1 cellular context compared by ENCODE assay signal in the genomic region with DNA sequence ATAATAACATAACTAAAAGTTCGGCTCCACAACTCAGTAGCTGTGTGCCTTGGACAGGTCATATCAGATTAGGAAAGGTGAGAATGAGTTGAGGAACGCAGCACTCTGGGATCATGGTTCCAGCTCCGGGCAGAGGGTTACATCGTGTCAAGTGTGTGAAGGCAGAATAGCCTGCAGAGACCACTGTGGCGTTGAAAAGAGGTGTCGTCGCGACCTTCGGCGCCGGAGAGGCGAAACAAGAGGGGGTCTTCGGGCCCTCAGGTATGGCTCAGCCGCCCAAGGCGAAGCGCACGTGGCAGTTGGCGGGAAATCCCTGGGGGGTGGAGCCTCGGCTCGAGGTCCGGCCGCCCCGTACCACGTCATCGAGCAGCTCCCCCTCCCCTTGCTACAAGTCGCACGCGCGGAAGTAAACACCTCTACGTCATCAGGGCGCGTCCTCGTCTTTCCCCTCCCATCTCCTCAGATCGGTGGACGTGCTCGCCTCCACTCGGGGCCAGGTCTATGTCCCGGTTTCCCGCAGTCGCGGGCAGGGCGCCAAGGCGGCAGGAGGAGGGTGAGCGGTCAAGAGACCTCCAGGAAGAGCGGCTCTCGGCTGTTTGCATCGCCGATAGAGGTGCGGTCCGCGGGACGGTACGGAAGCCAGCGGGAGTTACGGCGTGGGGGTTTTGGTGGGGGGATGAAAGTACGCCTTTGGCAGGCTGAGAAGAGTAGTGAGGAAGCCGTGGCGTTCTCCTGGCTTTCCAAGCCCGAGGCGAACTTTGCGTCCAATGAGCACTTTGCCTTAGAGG.
TF ChIP-seq lines count a peak whose summit lies in the region.

A gene with protein sequence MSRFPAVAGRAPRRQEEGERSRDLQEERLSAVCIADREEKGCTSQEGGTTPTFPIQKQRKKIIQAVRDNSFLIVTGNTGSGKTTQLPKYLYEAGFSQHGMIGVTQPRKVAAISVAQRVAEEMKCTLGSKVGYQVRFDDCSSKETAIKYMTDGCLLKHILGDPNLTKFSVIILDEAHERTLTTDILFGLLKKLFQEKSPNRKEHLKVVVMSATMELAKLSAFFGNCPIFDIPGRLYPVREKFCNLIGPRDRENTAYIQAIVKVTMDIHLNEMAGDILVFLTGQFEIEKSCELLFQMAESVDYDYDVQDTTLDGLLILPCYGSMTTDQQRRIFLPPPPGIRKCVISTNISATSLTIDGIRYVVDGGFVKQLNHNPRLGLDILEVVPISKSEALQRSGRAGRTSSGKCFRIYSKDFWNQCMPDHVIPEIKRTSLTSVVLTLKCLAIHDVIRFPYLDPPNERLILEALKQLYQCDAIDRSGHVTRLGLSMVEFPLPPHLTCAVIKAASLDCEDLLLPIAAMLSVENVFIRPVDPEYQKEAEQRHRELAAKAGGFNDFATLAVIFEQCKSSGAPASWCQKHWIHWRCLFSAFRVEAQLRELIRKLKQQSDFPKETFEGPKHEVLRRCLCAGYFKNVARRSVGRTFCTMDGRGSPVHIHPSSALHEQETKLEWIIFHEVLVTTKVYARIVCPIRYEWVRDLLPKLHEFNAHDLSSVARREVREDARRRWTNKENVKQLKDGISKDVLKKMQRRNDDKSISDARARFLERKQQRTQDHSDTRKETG (plus strand): TSS at position 440 of the 788 bp plus-strand sequence. CDS start 62 bp downstream, at position 502.

TF ChIP-seq in HepG2, 621 proteins besides CTCF, POLR2A, EP300 and RAD21 (continued from another document and continues in another):
- TF ChIP-seq, protein P1, sequence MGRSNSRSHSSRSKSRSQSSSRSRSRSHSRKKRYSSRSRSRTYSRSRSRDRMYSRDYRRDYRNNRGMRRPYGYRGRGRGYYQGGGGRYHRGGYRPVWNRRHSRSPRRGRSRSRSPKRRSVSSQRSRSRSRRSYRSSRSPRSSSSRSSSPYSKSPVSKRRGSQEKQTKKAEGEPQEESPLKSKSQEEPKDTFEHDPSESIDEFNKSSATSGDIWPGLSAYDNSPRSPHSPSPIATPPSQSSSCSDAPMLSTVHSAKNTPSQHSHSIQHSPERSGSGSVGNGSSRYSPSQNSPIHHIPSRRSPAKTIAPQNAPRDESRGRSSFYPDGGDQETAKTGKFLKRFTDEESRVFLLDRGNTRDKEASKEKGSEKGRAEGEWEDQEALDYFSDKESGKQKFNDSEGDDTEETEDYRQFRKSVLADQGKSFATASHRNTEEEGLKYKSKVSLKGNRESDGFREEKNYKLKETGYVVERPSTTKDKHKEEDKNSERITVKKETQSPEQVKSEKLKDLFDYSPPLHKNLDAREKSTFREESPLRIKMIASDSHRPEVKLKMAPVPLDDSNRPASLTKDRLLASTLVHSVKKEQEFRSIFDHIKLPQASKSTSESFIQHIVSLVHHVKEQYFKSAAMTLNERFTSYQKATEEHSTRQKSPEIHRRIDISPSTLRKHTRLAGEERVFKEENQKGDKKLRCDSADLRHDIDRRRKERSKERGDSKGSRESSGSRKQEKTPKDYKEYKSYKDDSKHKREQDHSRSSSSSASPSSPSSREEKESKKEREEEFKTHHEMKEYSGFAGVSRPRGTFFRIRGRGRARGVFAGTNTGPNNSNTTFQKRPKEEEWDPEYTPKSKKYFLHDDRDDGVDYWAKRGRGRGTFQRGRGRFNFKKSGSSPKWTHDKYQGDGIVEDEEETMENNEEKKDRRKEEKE (IDR thresholded peaks at IDR 0.05), result no peak
- TF ChIP-seq NR2F1 (CRISPR knock-in tag; IDR thresholded peaks at IDR 0.05) (no peak), ZNF337 (CRISPR knock-in tag; IDR thresholded peaks at IDR 0.05; ENCODE audit: borderline replicate concordance, low read depth) (no peak), MBNL3 (CRISPR knock-in tag; conservative IDR thresholded peaks at IDR 0.05) (no peak), ZNF556 (CRISPR knock-in tag; IDR thresholded peaks at IDR 0.05; ENCODE audit: borderline replicate concordance) (peak; percentile 68; the same call in 1 of the 2 replicates), ZNF709 (CRISPR knock-in tag; IDR thresholded peaks at IDR 0.05) (peak; percentile 98; the same call in 1 of the 2 replicates), XRCC5 (optimal IDR thresholded peaks at IDR 0.05; ENCODE audit: low read length) (no peak), ZNF790 (CRISPR knock-in tag; IDR thresholded peaks at IDR 0.05; ENCODE audit: borderline replicate concordance) (peak; percentile 98), ZSCAN9 (CRISPR knock-in tag; IDR thresholded peaks at IDR 0.05; ENCODE audit: borderline replicate concordance) (peak; percentile 54), ZNF138 (CRISPR knock-in tag; IDR thresholded peaks at IDR 0.05; ENCODE audit: low read depth) (no peak), NRL (CRISPR knock-in tag; IDR thresholded peaks at IDR 0.05; ENCODE audit: borderline replicate concordance) (peak; percentile 99), MTA1 (CRISPR knock-in tag; IDR thresholded peaks at IDR 0.05; ENCODE audit: borderline replicate concordance) (peak; percentile 89; the same call in 1 of the 2 replicates), JUN (CRISPR knock-in tag; IDR thresholded peaks at IDR 0.05) (peak; percentile 43; the same call in 1 of the 2 replicates), ZNF619 (CRISPR knock-in tag; IDR thresholded peaks at IDR 0.05) (peak; percentile 38; the same call in 1 of the 2 replicates), ZNF816 (CRISPR knock-in tag; IDR thresholded peaks at IDR 0.05; ENCODE audit: borderline replicate concordance) (no peak; the same call in 1 of the 2 replicates), TCF7 (IDR thresholded peaks at IDR 0.05; ENCODE audit: low read depth) (no peak), MTF1 (CRISPR knock-in tag; IDR thresholded peaks at IDR 0.05) (no peak; the same call in 1 of the 2 replicates), ZFX (CRISPR knock-in tag; IDR thresholded peaks at IDR 0.05; ENCODE audit: low read depth) (0 out of 2 replicates have a peak, but pooled peaks have one; percentile 40), ZBTB44 (CRISPR knock-in tag; IDR thresholded peaks at IDR 0.05) (peak; percentile 95), PTBP1 (IDR thresholded peaks at IDR 0.05; ENCODE audit: low read depth, low read length, poor library complexity, severe bottlenecking) (no peak), CHCHD3 (CRISPR knock-in tag; IDR thresholded peaks at IDR 0.05) (no peak), ZFP1 (CRISPR knock-in tag; IDR thresholded peaks at IDR 0.05) (0 out of 2 replicates have a peak, but pooled peaks have one; percentile 31), HIVEP1 (CRISPR knock-in tag; IDR thresholded peaks at IDR 0.05) (peak; percentile 79), ZNF296 (CRISPR knock-in tag; conservative IDR thresholded peaks at IDR 0.05) (peak; percentile 94), ZBTB8A (CRISPR knock-in tag; IDR thresholded peaks at IDR 0.05; ENCODE audit: borderline replicate concordance, low read depth) (no peak), ZNF292 (CRISPR knock-in tag; IDR thresholded peaks at IDR 0.05; ENCODE audit: borderline replicate concordance, low read depth) (peak; percentile 75), STAT5B (CRISPR knock-in tag; IDR thresholded peaks at IDR 0.05) (0 out of 2 replicates have a peak, but pooled peaks have one; percentile 43), ZNF605 (CRISPR knock-in tag; IDR thresholded peaks at IDR 0.05) (peak; percentile 99), CHD2 (IDR thresholded peaks at IDR 0.05; ENCODE audit: low read depth, low read length) (no peak), ZSCAN29 (CRISPR knock-in tag; conservative IDR thresholded peaks at IDR 0.05) (no peak), ZNF772 (CRISPR knock-in tag; IDR thresholded peaks at IDR 0.05) (peak; percentile 93), FIP1L1 (IDR thresholded peaks at IDR 0.05; ENCODE audit: borderline replicate concordance, insufficient read depth, low read depth, low read length) (no peak), MXD1 (CRISPR knock-in tag; IDR thresholded peaks at IDR 0.05) (peak; percentile 51; the same call in 1 of the 2 replicates), ZHX1 (CRISPR knock-in tag; IDR thresholded peaks at IDR 0.05; ENCODE audit: low read depth) (peak; percentile 98), NFE2L1 (CRISPR knock-in tag; IDR thresholded peaks at IDR 0.05; ENCODE audit: borderline replicate concordance) (peak; percentile 65; the same call in 1 of the 2 replicates), PHF20 (CRISPR knock-in tag; IDR thresholded peaks at IDR 0.05) (peak; percentile 95), MATR3 (CRISPR knock-in tag; IDR thresholded peaks at IDR 0.05) (no peak), KAT7 (CRISPR knock-in tag; IDR thresholded peaks at IDR 0.05; ENCODE audit: borderline replicate concordance) (0 out of 2 replicates have a peak, but pooled peaks have one; percentile 24), JDP2 (CRISPR knock-in tag; IDR thresholded peaks at IDR 0.05; ENCODE audit: borderline replicate concordance) (peak; percentile 85; the same call in 1 of the 2 replicates), ZNF563 (CRISPR knock-in tag; IDR thresholded peaks at IDR 0.05) (peak; percentile 97), ZNF468 (CRISPR knock-in tag; IDR thresholded peaks at IDR 0.05) (no peak), ZNF446 (CRISPR knock-in tag; IDR thresholded peaks at IDR 0.05) (peak; percentile 98)
- TF ChIP-seq, protein P2, sequence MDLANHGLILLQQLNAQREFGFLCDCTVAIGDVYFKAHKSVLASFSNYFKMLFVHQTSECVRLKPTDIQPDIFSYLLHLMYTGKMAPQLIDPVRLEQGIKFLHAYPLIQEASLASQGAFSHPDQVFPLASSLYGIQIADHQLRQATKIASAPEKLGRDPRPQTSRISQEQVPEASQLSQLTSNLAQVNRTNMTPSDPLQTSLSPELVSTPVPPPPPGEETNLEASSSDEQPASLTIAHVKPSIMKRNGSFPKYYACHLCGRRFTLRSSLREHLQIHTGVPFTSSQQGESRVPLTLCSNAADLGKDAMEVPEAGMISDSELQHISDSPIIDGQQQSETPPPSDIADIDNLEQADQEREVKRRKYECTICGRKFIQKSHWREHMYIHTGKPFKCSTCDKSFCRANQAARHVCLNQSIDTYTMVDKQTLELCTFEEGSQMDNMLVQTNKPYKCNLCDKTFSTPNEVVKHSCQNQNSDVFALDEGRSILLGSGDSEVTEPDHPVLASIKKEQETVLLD (CRISPR knock-in tag; IDR thresholded peaks at IDR 0.05; ENCODE audit: low read depth), result peak; percentile 77
- TF ChIP-seq, protein P3, sequence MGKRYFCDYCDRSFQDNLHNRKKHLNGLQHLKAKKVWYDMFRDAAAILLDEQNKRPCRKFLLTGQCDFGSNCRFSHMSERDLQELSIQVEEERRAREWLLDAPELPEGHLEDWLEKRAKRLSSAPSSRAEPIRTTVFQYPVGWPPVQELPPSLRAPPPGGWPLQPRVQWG (CRISPR knock-in tag; IDR thresholded peaks at IDR 0.05; ENCODE audit: borderline replicate concordance, low read depth), result no peak
- TF ChIP-seq, protein P4, sequence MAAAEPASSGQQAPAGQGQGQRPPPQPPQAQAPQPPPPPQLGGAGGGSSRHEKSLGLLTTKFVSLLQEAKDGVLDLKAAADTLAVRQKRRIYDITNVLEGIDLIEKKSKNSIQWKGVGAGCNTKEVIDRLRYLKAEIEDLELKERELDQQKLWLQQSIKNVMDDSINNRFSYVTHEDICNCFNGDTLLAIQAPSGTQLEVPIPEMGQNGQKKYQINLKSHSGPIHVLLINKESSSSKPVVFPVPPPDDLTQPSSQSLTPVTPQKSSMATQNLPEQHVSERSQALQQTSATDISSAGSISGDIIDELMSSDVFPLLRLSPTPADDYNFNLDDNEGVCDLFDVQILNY (CRISPR knock-in tag; conservative IDR thresholded peaks at IDR 0.05), result peak; percentile 77; the same call in 1 of the 2 replicates
